In the genomic region with DNA sequence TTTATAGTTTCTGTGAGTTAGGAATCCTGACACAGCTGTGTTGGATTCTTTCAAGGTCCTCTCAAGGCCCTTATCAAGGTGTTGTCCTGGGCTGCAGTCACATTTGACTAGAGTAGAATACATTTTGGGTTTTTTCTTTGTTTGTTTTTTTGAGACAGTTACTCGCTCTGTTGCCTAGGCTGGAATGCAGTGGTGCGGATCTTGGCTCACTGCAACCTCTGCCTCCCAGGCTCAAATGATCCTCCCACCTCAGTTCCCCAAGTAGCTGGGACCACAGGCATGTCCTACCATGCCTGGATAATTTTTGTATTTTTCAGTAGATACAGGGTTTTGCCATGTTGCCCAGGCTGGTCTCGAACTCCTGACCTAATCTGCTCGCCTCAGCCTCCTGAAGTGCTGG, we compare ENCODE assay signal across 1 cellular context.
TF ChIP-seq lines count a peak whose summit lies in the region.

No MANE protein-coding gene starts in this region.

TF ChIP-seq in GM23338, 12 proteins besides CTCF, POLR2A, EP300 and RAD21:
- TF ChIP-seq REST (IDR thresholded peaks at IDR 0.05; ENCODE audit: unreplicated experiment): no peak
- no peak for TF ChIP-seq ZNF114 (CRISPR knock-in tag; IDR thresholded peaks at IDR 0.05)
- TF ChIP-seq ZNF331 (CRISPR knock-in tag; IDR thresholded peaks at IDR 0.05; ENCODE audit: low read depth): no peak
- TF ChIP-seq JUNB (IDR thresholded peaks at IDR 0.05; ENCODE audit: unreplicated experiment): no peak
- TF ChIP-seq CREB1 (CRISPR knock-in tag; IDR thresholded peaks at IDR 0.05; ENCODE audit: low read depth): no peak
- TF ChIP-seq EZH2 (IDR thresholded peaks at IDR 0.05; ENCODE audit: low read depth, unreplicated experiment): no peak
- TF ChIP-seq NANOG (IDR thresholded peaks at IDR 0.05; ENCODE audit: borderline replicate concordance): no peak
- TF ChIP-seq POLR2AphosphoS5 (IDR thresholded peaks at IDR 0.05; ENCODE audit: low read depth): no peak
- TF ChIP-seq, protein P1, sequence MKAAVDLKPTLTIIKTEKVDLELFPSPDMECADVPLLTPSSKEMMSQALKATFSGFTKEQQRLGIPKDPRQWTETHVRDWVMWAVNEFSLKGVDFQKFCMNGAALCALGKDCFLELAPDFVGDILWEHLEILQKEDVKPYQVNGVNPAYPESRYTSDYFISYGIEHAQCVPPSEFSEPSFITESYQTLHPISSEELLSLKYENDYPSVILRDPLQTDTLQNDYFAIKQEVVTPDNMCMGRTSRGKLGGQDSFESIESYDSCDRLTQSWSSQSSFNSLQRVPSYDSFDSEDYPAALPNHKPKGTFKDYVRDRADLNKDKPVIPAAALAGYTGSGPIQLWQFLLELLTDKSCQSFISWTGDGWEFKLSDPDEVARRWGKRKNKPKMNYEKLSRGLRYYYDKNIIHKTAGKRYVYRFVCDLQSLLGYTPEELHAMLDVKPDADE (IDR thresholded peaks at IDR 0.05): no peak
- no peak for TF ChIP-seq STAT1 (IDR thresholded peaks at IDR 0.05; ENCODE audit: unreplicated experiment)
- TF ChIP-seq, protein P2, sequence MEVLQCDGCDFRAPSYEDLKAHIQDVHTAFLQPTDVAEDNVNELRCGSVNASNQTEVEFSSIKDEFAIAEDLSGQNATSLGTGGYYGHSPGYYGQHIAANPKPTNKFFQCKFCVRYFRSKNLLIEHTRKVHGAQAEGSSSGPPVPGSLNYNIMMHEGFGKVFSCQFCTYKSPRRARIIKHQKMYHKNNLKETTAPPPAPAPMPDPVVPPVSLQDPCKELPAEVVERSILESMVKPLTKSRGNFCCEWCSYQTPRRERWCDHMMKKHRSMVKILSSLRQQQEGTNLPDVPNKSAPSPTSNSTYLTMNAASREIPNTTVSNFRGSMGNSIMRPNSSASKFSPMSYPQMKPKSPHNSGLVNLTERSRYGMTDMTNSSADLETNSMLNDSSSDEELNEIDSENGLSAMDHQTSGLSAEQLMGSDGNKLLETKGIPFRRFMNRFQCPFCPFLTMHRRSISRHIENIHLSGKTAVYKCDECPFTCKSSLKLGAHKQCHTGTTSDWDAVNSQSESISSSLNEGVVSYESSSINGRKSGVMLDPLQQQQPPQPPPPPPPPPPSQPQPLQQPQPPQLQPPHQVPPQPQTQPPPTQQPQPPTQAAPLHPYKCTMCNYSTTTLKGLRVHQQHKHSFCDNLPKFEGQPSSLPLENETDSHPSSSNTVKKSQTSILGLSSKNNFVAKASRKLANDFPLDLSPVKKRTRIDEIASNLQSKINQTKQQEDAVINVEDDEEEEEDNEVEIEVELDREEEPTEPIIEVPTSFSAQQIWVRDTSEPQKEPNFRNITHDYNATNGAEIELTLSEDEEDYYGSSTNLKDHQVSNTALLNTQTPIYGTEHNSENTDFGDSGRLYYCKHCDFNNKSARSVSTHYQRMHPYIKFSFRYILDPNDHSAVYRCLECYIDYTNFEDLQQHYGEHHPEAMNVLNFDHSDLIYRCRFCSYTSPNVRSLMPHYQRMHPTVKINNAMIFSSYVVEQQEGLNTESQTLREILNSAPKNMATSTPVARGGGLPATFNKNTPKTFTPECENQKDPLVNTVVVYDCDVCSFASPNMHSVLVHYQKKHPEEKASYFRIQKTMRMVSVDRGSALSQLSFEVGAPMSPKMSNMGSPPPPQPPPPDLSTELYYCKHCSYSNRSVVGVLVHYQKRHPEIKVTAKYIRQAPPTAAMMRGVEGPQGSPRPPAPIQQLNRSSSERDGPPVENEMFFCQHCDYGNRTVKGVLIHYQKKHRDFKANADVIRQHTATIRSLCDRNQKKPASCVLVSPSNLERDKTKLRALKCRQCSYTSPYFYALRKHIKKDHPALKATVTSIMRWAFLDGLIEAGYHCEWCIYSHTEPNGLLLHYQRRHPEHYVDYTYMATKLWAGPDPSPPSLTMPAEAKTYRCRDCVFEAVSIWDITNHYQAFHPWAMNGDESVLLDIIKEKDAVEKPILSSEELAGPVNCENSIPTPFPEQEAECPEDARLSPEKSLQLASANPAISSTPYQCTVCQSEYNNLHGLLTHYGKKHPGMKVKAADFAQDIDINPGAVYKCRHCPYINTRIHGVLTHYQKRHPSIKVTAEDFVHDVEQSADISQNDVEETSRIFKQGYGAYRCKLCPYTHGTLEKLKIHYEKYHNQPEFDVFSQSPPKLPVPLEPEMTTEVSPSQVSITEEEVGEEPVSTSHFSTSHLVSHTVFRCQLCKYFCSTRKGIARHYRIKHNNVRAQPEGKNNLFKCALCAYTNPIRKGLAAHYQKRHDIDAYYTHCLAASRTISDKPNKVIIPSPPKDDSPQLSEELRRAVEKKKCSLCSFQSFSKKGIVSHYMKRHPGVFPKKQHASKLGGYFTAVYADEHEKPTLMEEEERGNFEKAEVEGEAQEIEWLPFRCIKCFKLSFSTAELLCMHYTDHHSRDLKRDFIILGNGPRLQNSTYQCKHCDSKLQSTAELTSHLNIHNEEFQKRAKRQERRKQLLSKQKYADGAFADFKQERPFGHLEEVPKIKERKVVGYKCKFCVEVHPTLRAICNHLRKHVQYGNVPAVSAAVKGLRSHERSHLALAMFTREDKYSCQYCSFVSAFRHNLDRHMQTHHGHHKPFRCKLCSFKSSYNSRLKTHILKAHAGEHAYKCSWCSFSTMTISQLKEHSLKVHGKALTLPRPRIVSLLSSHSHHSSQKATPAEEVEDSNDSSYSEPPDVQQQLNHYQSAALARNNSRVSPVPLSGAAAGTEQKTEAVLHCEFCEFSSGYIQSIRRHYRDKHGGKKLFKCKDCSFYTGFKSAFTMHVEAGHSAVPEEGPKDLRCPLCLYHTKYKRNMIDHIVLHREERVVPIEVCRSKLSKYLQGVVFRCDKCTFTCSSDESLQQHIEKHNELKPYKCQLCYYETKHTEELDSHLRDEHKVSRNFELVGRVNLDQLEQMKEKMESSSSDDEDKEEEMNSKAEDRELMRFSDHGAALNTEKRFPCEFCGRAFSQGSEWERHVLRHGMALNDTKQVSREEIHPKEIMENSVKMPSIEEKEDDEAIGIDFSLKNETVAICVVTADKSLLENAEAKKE (CRISPR knock-in tag; IDR thresholded peaks at IDR 0.05): no peak
- TF ChIP-seq EZH2phosphoT487 (IDR thresholded peaks at IDR 0.05; ENCODE audit: unreplicated experiment): no peak
